21 cellular contexts compared by ENCODE assay signal in genomic region chr12:3379079-3379478, GRCh38.
"Had no signal": no experiment of that assay in that cellular context is flagged by ENCODE, and none has a peak within 500 bp of the region (broad histone marks: within the 10 kb centered on the region; RNA-seq: fewer than 3 reads in every experiment).

No MANE protein-coding gene starts in this region.

- FAIRE-seq: endometrium, small intestine had no signal

- H3K27ac ChIP-seq: gastrocnemius medialis, left ventricle myocardium inferior, lower lobe of right lung, neural progenitor cell, ovary, stomach, thoracic aorta, transverse colon had no signal

- DNase-seq: effector memory CD4-positive, alpha-beta T cell; gastrocnemius medialis; left cardiac atrium; left ventricle myocardium inferior; lower lobe of right lung; mesenchymal stem cell; midbrain; nucleus accumbens; ovary; right cardiac atrium; small intestine; stimulated activated CD4-positive, alpha-beta T cell treated with anti-CD3 and anti-CD28 coated beads, Interleukin-12 subunit alpha, Interleukin-12 subunit beta, amount 100 ng/mL, for 4 hours; stimulated activated naive CD4-positive, alpha-beta T cell; stomach; substantia nigra; transverse colon had no signal

- H3K4me3 ChIP-seq: gastrocnemius medialis, left ventricle myocardium inferior, lower lobe of right lung, neural progenitor cell, ovary, stomach, thoracic aorta, transverse colon had no signal

- H3K4me3 Mint-ChIP-seq: natural killer cell treated with Interleukin-12 subunit alpha and Interleukin-12 subunit beta and Interleukin-15 and Interleukin-18, amount 100 ng/mL, for 72 hours; neural progenitor cell had no signal

- H3K9me3 Mint-ChIP-seq: natural killer cell treated with Interleukin-12 subunit alpha and Interleukin-12 subunit beta and Interleukin-15 and Interleukin-18, amount 100 ng/mL, for 72 hours; neural progenitor cell had no signal

- H2AFZ ChIP-seq: neural progenitor cell had no signal

- H3K27ac Mint-ChIP-seq: natural killer cell treated with Interleukin-12 subunit alpha and Interleukin-12 subunit beta and Interleukin-15 and Interleukin-18, amount 100 ng/mL, for 72 hours; neural progenitor cell had no signal

- H3K36me3 ChIP-seq: gastrocnemius medialis, left ventricle myocardium inferior, lower lobe of right lung, neural progenitor cell, ovary, stomach, thoracic aorta, transverse colon had no signal

- ATAC-seq: esophagus mucosa; gastrocnemius medialis; left cardiac atrium; lower lobe of right lung; natural killer cell treated with Interleukin-12 subunit alpha and Interleukin-12 subunit beta and Interleukin-15 and Interleukin-18, amount 100 ng/mL, for 72 hours; right cardiac atrium had no signal

- H3K27me3 ChIP-seq: gastrocnemius medialis, neural progenitor cell, ovary, stomach, transverse colon had no signal

- H3K9ac ChIP-seq: neural progenitor cell had no signal

- H3K36me3 Mint-ChIP-seq: natural killer cell treated with Interleukin-12 subunit alpha and Interleukin-12 subunit beta and Interleukin-15 and Interleukin-18, amount 100 ng/mL, for 72 hours; neural progenitor cell had no signal

- H3K4me2 ChIP-seq: neural progenitor cell had no signal

- H3K9me3 ChIP-seq: gastrocnemius medialis, left ventricle myocardium inferior, lower lobe of right lung, ovary, thoracic aorta, transverse colon had no signal

- H3K4me1 ChIP-seq: neural progenitor cell had no signal
